In genomic region chr3:50572158-50572557, GRCh38 we compare ENCODE assay signal across 8 cellular contexts. TPM values are rescaled to one million over a fixed set of nuclear protein-coding genes. Genes with fewer than 3 reads are reported as not detected.
DNase-seq lines count a peak whose midpoint lies in the region; ATAC-seq and TF ChIP-seq lines count a peak whose summit lies in the region.

No MANE protein-coding gene starts in this region.

- H3K18ac ChIP-seq in IMR-90 (ENCODE audit: low read depth, low read length), result no peak overlapping the region

- no peak overlapping the region for H3K56ac ChIP-seq in IMR-90 (ENCODE audit: extremely low read depth, insufficient read depth, low read length)

- H3K27ac ChIP-seq in IMR-90 (ENCODE audit: insufficient read depth, low read length) (no peak overlapping the region), prostate gland (no peak overlapping the region), uterus (no peak overlapping the region)

- no peak overlapping the region for H2BK15ac ChIP-seq in IMR-90 (ENCODE audit: low read depth, low read length)

- no peak overlapping the region for H3K23ac ChIP-seq in IMR-90 (ENCODE audit: low read depth, low read length)

- H2AK9ac ChIP-seq in IMR-90 (replicated peaks; ENCODE audit: low read depth, low read length, poor library complexity), result peak overlapping the region; percentile 91

- H4K91ac ChIP-seq in IMR-90 (ENCODE audit: insufficient read depth, low read depth, low read length), result no peak overlapping the region

- H2BK20ac ChIP-seq in IMR-90 (ENCODE audit: low read depth, low read length), result no peak overlapping the region

- ATAC-seq in IMR-90 (ENCODE audit: low read depth) (peak; percentile 32), Right ventricle myocardium superior (ENCODE audit: poor library complexity) (peak; percentile 38), HG02884 (IDR thresholded peaks at IDR 0.05; ENCODE audit: unreplicated experiment) (no peak)

- no TSS peak for BruUV-seq in IMR-90 (replicated peaks; lab: Mats Ljungman, UMichigan)

- H2BK120ac ChIP-seq in IMR-90 (ENCODE audit: low read depth, low read length), result no peak overlapping the region

- H3K9ac ChIP-seq in IMR-90 (ENCODE audit: low read depth, low read length), result no peak overlapping the region

- TF ChIP-seq POLR2A in IMR-90 (IDR thresholded peaks at IDR 0.05; ENCODE audit: low read depth, low read length) (no peak), prostate gland (IDR thresholded peaks at IDR 0.05) (no peak), uterus (IDR thresholded peaks at IDR 0.05) (no peak)

- in situ Hi-C loops in IMR-90 (cut with MboI; ENCODE audit: low sequenced_read_pairs), result loop anchor here (5.0 kb wide), 2 partner anchors 40 to 800 kb away; partner anchors contain the start of gene CISH

- H3K36me3 ChIP-seq in IMR-90 (ENCODE audit: control insufficient read depth, insufficient read depth, low read length) (peaks cover 17% of the 10 kb centered on the region; the same call in 1 of the 2 replicates), prostate gland (no peaks in the 10 kb centered on the region), uterus (no peaks in the 10 kb centered on the region)

- peak; percentile 95 for TF ChIP-seq RAD21 in IMR-90 (IDR thresholded peaks at IDR 0.05; ENCODE audit: low read length)

- H3K4me1 Mint-ChIP-seq in activated naive CD8-positive, alpha-beta T cell (ENCODE audit: low read depth), result peaks cover 74% of the 10 kb centered on the region

- peak overlapping the region; percentile 34 for H2AFZ ChIP-seq in IMR-90 (replicated peaks; ENCODE audit: low read length, poor library complexity)

- CTCF ChIA-PET in IMR-90 (lab: Yijun Ruan, JAX), result interaction anchor here (0.9 to 2.5 kb wide), 5 partner anchors 17 to 104 kb away, joined by 3 to 20 read pairs (median 4); partner anchors contain the start of gene CISH

- peaks cover 5% of the 10 kb centered on the region for H3K4me1 ChIP-seq in IMR-90 (ENCODE audit: control insufficient read depth, insufficient read depth, low read length)
- H3K4me1 ChIP-seq in prostate gland (replicated peaks), result no peaks in the 10 kb centered on the region
- H3K4me1 ChIP-seq in uterus, result peaks cover 0 to 9% of the 10 kb centered on the region in 2 donors

- no peaks in the 10 kb centered on the region for H3K27me3 Mint-ChIP-seq in activated naive CD8-positive, alpha-beta T cell

- dilution Hi-C loops in IMR-90 (cut with HindIII; ENCODE audit: low sequenced_read_pairs, unreplicated experiment), result no loop called here

- H4K8ac ChIP-seq in IMR-90 (ENCODE audit: low read depth in 2 of 2, low read length in 2 of 2), result no peak overlapping the region

- H3K4ac ChIP-seq in IMR-90 (ENCODE audit: low read depth, low read length), result no peak overlapping the region

- no peak overlapping the region for H3K4me2 ChIP-seq in IMR-90 (ENCODE audit: low read depth, low read length)

- H3K27ac Mint-ChIP-seq in activated naive CD8-positive, alpha-beta T cell, result peak overlapping the region; percentile 97

- H3K79me1 ChIP-seq in IMR-90 (ENCODE audit: low read depth in 1 of 2, low read length in 2 of 2), result peaks cover 13 to 40% of the 10 kb centered on the region in 2 experiments; a peak in 3 of 4 replicates

- no peak overlapping the region for H2BK5ac ChIP-seq in IMR-90 (ENCODE audit: low read depth, low read length, poor library complexity, severe bottlenecking)

- peak; percentile 93 for TF ChIP-seq CTCF in IMR-90 (conservative IDR thresholded peaks at IDR 0.05; ENCODE audit: low read depth, low read length)
- TF ChIP-seq CTCF in prostate gland (IDR thresholded peaks at IDR 0.05), result peak; percentile 65 to 97 (median 90)
- TF ChIP-seq CTCF in uterus (IDR thresholded peaks at IDR 0.05), result peak; percentile 87 to 97 (median 92)

- peak overlapping the region; percentile 84 for H3K4me3 Mint-ChIP-seq in activated naive CD8-positive, alpha-beta T cell

- H3K9me3 ChIP-seq in IMR-90 (ENCODE audit: control insufficient read depth, insufficient read depth, low read length) (no peaks in the 10 kb centered on the region), prostate gland (no peaks in the 10 kb centered on the region), uterus (no peaks in the 10 kb centered on the region)

- POLR2A ChIA-PET in IMR-90 (lab: Charles Lee; ENCODE audit: unreplicated experiment), result no interaction called here

- 0% methylated on average over 1 of the region's 1 CpG; no CpG with 5 or more reads in 1 of the 2 experiments for WGBS in IMR-90 (ENCODE audit: extremely low coverage in 2 of 2, insufficient read length in 1 of 2), 2 experiments
- WGBS in prostate gland, result 11% methylated on average over 1 of the region's 1 CpG

- no peaks in the 10 kb centered on the region for H4K20me1 ChIP-seq in IMR-90 (ENCODE audit: insufficient read depth, low read length)

- intact Hi-C loops in IMR-90 (cut with micrococcal nuclease) (loop anchor here (1.0 kb wide), 2 partner anchors 29 to 42 kb away; no protein-coding TSS in a partner anchor), Right ventricle myocardium superior (cut with DNase I) (no loop called here), prostate gland (cut with DNase I) (loop anchor here (1.0 kb wide), 1 partner anchor 42 kb away; no protein-coding TSS in a partner anchor), uterus (cut with DNase I; ENCODE audit: low total_unique reads) (loop anchor here (2.0 kb wide), 1 partner anchor 43 kb away; no protein-coding TSS in a partner anchor)

- peaks cover 9% of the 10 kb centered on the region for H3K9me1 ChIP-seq in IMR-90 (ENCODE audit: insufficient read depth, low read length)

- DNase-seq in EL, result peak; percentile 63
- peak; percentile 59 for DNase-seq in IMR-90
- peak; percentile 63 for DNase-seq in SW480 (ENCODE audit: low spot score)
- peak; percentile 87 for DNase-seq in Right ventricle myocardium superior
- peak; percentile 72 for DNase-seq in prostate gland (ENCODE audit: low spot score)
- peak; percentile 69 to 78 for DNase-seq in uterus

- no peak overlapping the region for H4K5ac ChIP-seq in IMR-90 (ENCODE audit: low read depth, low read length)

- H3K36me3 Mint-ChIP-seq in activated naive CD8-positive, alpha-beta T cell, result peaks cover 5% of the 10 kb centered on the region

- H2AK5ac ChIP-seq in IMR-90 (ENCODE audit: low read depth, low read length), result peak overlapping the region; percentile 68; the same call in 1 of the 2 replicates

- H3K27me3 ChIP-seq in IMR-90 (ENCODE audit: control insufficient read depth, insufficient read depth, low read length) (no peaks in the 10 kb centered on the region), prostate gland (replicated peaks; ENCODE audit: insufficient read depth) (no peaks in the 10 kb centered on the region), uterus (no peaks in the 10 kb centered on the region)

- no peaks in the 10 kb centered on the region for H3K9me3 Mint-ChIP-seq in activated naive CD8-positive, alpha-beta T cell (ENCODE audit: low read depth)

- no peak overlapping the region for H3K14ac ChIP-seq in IMR-90 (replicated peaks; ENCODE audit: low read depth, low read length)

- H3K4me3 ChIP-seq in IMR-90 (ENCODE audit: insufficient read depth, low read depth, low read length) (no peak overlapping the region), prostate gland (no peak overlapping the region), uterus (no peak overlapping the region)

TF ChIP-seq in IMR-90, 13 proteins besides CTCF, POLR2A, EP300 and RAD21:
- peak; percentile 99 for TF ChIP-seq SMC3 (IDR thresholded peaks at IDR 0.05; ENCODE audit: low read depth, low read length)
- no peak for TF ChIP-seq MAFK (IDR thresholded peaks at IDR 0.05; ENCODE audit: low read depth, low read length)

RNA-seq across cellular contexts. Expression of gene HEMK1, which starts 2.8 kb away (rescaled TPM):
- total RNA-seq in IMR-90 (2012; rRNA removed), result 12.5 and 17.2 TPM in 2 replicates
- 20.6 and 20.8 TPM in 2 replicates for polyA plus RNA-seq in IMR-90 (2012; rRNA removed)
- 15.0 and 16.7 TPM in 2 replicates for polyA plus RNA-seq in IMR-90 (2012; cell fraction: cytosol; rRNA removed)
- 99.7 and 105 TPM in 2 replicates for polyA plus RNA-seq in IMR-90 (2012; cell fraction: nucleus; rRNA removed; ENCODE audit: low replicate concordance)
- 19.5 TPM for total RNA-seq in Right ventricle myocardium superior
- total RNA-seq in prostate gland, result 10 to 100 TPM in 1 of 2 donors, 1 to 10 TPM in 1; 8.5 to 17.1 TPM
- total RNA-seq in uterus, result 10 to 100 TPM in 2 of 4 donors, 1 to 10 TPM in 1, under 1 TPM in 1; 0.77 to 26.5 (median 11.4) TPM

RNA-seq across cellular contexts. Expression of gene C3orf18, which starts 4.6 kb away (rescaled TPM):
- total RNA-seq in IMR-90 (2012; rRNA removed) (6.8 and 6.9 TPM in 2 replicates), Right ventricle myocardium superior (53.1 TPM), prostate gland (10 to 100 TPM in 1 of 2 donors, 1 to 10 TPM in 1; 7.5 to 11.0 TPM), uterus (10 to 100 TPM in 3 of 4 donors, 1 to 10 TPM in 1; 7.1 to 21.0 (median 20.7) TPM)
- 10.6 and 10.9 TPM in 2 replicates for polyA plus RNA-seq in IMR-90 (2012; rRNA removed)
- 9.5 and 9.9 TPM in 2 replicates for polyA plus RNA-seq in IMR-90 (2012; cell fraction: cytosol; rRNA removed)
- polyA plus RNA-seq in IMR-90 (2012; cell fraction: nucleus; rRNA removed; ENCODE audit: low replicate concordance), result 29.0 and 30.6 TPM in 2 replicates

RNA-seq across cellular contexts. Expression of gene CISH, which starts 39.4 kb away (rescaled TPM):
- total RNA-seq in IMR-90 (2012; rRNA removed) (0.83 and 0.90 TPM in 2 replicates), Right ventricle myocardium superior (8.0 TPM), prostate gland (1 to 10 TPM; 5.1 to 7.6 TPM), uterus (10 to 100 TPM in 1 of 4 donors, 1 to 10 TPM in 2, not detected in 1; 2.1 to 12.3 (median 5.6) TPM)
- polyA plus RNA-seq in IMR-90 (2012; rRNA removed), result 4.0 and 4.6 TPM in 2 replicates
- polyA plus RNA-seq in IMR-90 (2012; cell fraction: cytosol; rRNA removed), result 2.3 and 5.7 TPM in 2 replicates
- polyA plus RNA-seq in IMR-90 (2012; cell fraction: nucleus; rRNA removed; ENCODE audit: low replicate concordance), result 3.0 and 6.5 TPM in 2 replicates

RNA-seq across cellular contexts. Expression of gene MAPKAPK3, which starts 44.8 kb away (rescaled TPM):
- total RNA-seq in IMR-90 (2012; rRNA removed) (48.3 and 57.2 TPM in 2 replicates), Right ventricle myocardium superior (430 TPM), prostate gland (10 to 100 TPM; 33.2 to 52.3 TPM), uterus (10 to 100 TPM; 22.0 to 39.1 (median 29.0) TPM)
- polyA plus RNA-seq in IMR-90 (2012; rRNA removed), result 38.3 and 43.8 TPM in 2 replicates
- polyA plus RNA-seq in IMR-90 (2012; cell fraction: cytosol; rRNA removed), result 29.7 and 33.1 TPM in 2 replicates
- polyA plus RNA-seq in IMR-90 (2012; cell fraction: nucleus; rRNA removed; ENCODE audit: low replicate concordance), result 23.5 and 28.3 TPM in 2 replicates
